In genomic region chr16:71311553-71312158, GRCh38 we compare ENCODE assay signal across 9 cellular contexts. TPM values are rescaled to one million over a fixed set of nuclear protein-coding genes. Genes with fewer than 3 reads are reported as not detected.
DNase-seq lines count a peak whose midpoint lies in the region; ATAC-seq and TF ChIP-seq lines count a peak whose summit lies in the region.
"Had no signal": no experiment of that assay in that cellular context is flagged by ENCODE, and none has a peak within 500 bp of the region (broad histone marks: within the 10 kb centered on the region; RNA-seq: fewer than 3 reads in every experiment).

No MANE protein-coding gene starts in this region.

- H3K27me3 Mint-ChIP-seq in chondrocyte (ENCODE audit: low read depth) (peaks cover 46% of the 10 kb centered on the region), naive B cell (peaks cover 26 to 78% (median 72%) of the 10 kb centered on the region in 3 donors)

- no peaks in the 10 kb centered on the region for H3K9me3 ChIP-seq in OCI-LY1 (ENCODE audit: low read length)

- H3K9me3 Mint-ChIP-seq in chondrocyte (ENCODE audit: low read depth) = no peaks in the 10 kb centered on the region
- H3K9me3 Mint-ChIP-seq in naive B cell = no peaks in the 10 kb centered on the region
- H3K9me3 Mint-ChIP-seq: T-cell had no signal

- ATAC-seq in naive B cell (ENCODE audit: low read depth in 2 of 2) = no peak
- no peak for ATAC-seq in GM19395 (IDR thresholded peaks at IDR 0.05; ENCODE audit: unreplicated experiment)
- ATAC-seq: T-cell had no signal

- no peaks in the 10 kb centered on the region for H3K9me2 ChIP-seq in OCI-LY1 (ENCODE audit: low read depth, low read length)

- no peak overlapping the region for H2AFZ ChIP-seq in OCI-LY1 (ENCODE audit: low read length)

- TF ChIP-seq CTCF in GM12873 (IDR thresholded peaks at IDR 0.05; ENCODE audit: insufficient read depth, low read depth, low read length, missing control alignments) (peak; percentile 88), OCI-LY1 (IDR thresholded peaks at IDR 0.05; ENCODE audit: low read length) (peak; percentile 90), chondrocyte (IDR thresholded peaks at IDR 0.05) (peak; percentile 85)

- no peaks in the 10 kb centered on the region for H3K27me3 ChIP-seq in OCI-LY1 (ENCODE audit: insufficient read depth, low read length)

- no peak overlapping the region for H3K9ac ChIP-seq in OCI-LY1 (ENCODE audit: low read length)

- H3K4me3 ChIP-seq in OCI-LY1 (ENCODE audit: low read depth, low read length, poor library complexity, severe bottlenecking) = no peak overlapping the region

- H3K4me1 Mint-ChIP-seq in chondrocyte (ENCODE audit: low read depth) (no peaks in the 10 kb centered on the region), naive B cell (peaks cover 0 to 2% (median 0%) of the 10 kb centered on the region in 3 donors)
- H3K4me1 Mint-ChIP-seq: T-cell had no signal

- no peaks in the 10 kb centered on the region for H3F3A ChIP-seq in OCI-LY1 (ENCODE audit: insufficient read depth, low read length)

- no peaks in the 10 kb centered on the region for H3K4me1 ChIP-seq in OCI-LY1 (ENCODE audit: insufficient read depth, low read length, severe bottlenecking)

- H3K79me2 ChIP-seq in OCI-LY1 (ENCODE audit: insufficient read depth, low read length) = no peaks in the 10 kb centered on the region

- no peak overlapping the region for H3K27ac ChIP-seq in OCI-LY1 (ENCODE audit: low read depth, low read length, poor library complexity, severe bottlenecking)

- no peak overlapping the region for H3K4me2 ChIP-seq in OCI-LY1 (ENCODE audit: low read length)

- H3K4me3 Mint-ChIP-seq in chondrocyte (ENCODE audit: unreplicated experiment) (no peak overlapping the region), naive B cell (no peak overlapping the region)
- H3K4me3 Mint-ChIP-seq: T-cell had no signal

- H3K27ac Mint-ChIP-seq in chondrocyte (ENCODE audit: unreplicated experiment) (no peak overlapping the region), naive B cell (peak overlapping the region in 1 of 6 donors; percentile 6)
- H3K27ac Mint-ChIP-seq: T-cell had no signal

- H3K36me3 Mint-ChIP-seq in chondrocyte (ENCODE audit: low read depth) (no peaks in the 10 kb centered on the region), naive B cell (no peaks in the 10 kb centered on the region)
- H3K36me3 Mint-ChIP-seq: T-cell had no signal

- DNase-seq in CD1c-positive myeloid dendritic cell (ENCODE audit: extremely low spot score) (peak; percentile 44), chondrocyte (ENCODE audit: low spot score) (no peak), naive B cell (peak; percentile 25), epidermal melanocyte (ENCODE audit: insufficient read length, low spot score) (no peak), NCI-H2029 (lab: John Stamatoyannopoulos, UW) (no peak)

- no peaks in the 10 kb centered on the region for H4K20me1 ChIP-seq in OCI-LY1 (ENCODE audit: insufficient read depth, low read length)

- no peaks in the 10 kb centered on the region for H3K36me3 ChIP-seq in OCI-LY1 (ENCODE audit: insufficient read depth, low read length)

RNA-seq across cellular contexts. Expression of gene CMTR2, which starts 22.5 kb away (rescaled TPM):
- 15.4 to 17.6 TPM (median 17.2 TPM) in 3 replicates for total RNA-seq in chondrocyte
- polyA plus RNA-seq in naive B cell (ENCODE audit: low read depth in 6 of 6) = 10 to 100 TPM; 22.7 to 39.6 (median 35.3) TPM

RNA-seq across cellular contexts. Expression of gene CALB2, which starts 46.9 kb away (rescaled TPM):
- 0.39 to 0.85 TPM in 2 of 3 replicates, not detected in the other for total RNA-seq in chondrocyte
- not detected for polyA plus RNA-seq in naive B cell (ENCODE audit: low read depth in 6 of 6)
- total RNA-seq: T-cell had no signal

Comparison
In these comparisons a context has a peak if more than half of its experiments do, and no peak if none do; other contexts are left out.
1. DNase-seq: peak in CD1c-positive myeloid dendritic cell (single experiment) and naive B cell (single experiment); none in chondrocyte (single experiment), epidermal melanocyte (single experiment) and NCI-H2029 (single experiment).
2. Peak in every context shown above with its lines, with median percentiles within 50 percentile points of each other: CTCF ChIP-seq.